Comparison of ENCODE assay signal across 8 cellular contexts in genomic region chr2:3536682-3537632, GRCh38. TPM values are rescaled to one million over a fixed set of nuclear protein-coding genes. Genes with fewer than 3 reads are reported as not detected.
DNase-seq lines count a peak whose midpoint lies in the region; ATAC-seq and TF ChIP-seq lines count a peak whose summit lies in the region.

No MANE protein-coding gene starts in this region.

- no peak for DNase-seq in GM12864 (ENCODE audit: low read depth)
- DNase-seq in WTC11 (ENCODE audit: low spot score), result peak; percentile 68
- DNase-seq in foreskin melanocyte, result peak; percentile 54
- no peak for DNase-seq in prostate gland (ENCODE audit: low spot score)
- DNase-seq in DMS79 treated with DMSO at 0.1 percent for 48 hours (lab: John Stamatoyannopoulos, UW), result no peak

- no peaks in the 10 kb centered on the region for H3K36me3 ChIP-seq in prostate gland

- H3K27me3 ChIP-seq in prostate gland (replicated peaks; ENCODE audit: insufficient read depth), result no peaks in the 10 kb centered on the region

- H3K27me3 Mint-ChIP-seq in WTC11 (ENCODE audit: low read depth), result no peaks in the 10 kb centered on the region

- H3K9me3 ChIP-seq in prostate gland, result no peaks in the 10 kb centered on the region

- H3K27ac ChIP-seq in prostate gland, result peak overlapping the region; percentile 73 to 76

- no peak for TF ChIP-seq POLR2A in prostate gland (IDR thresholded peaks at IDR 0.05)

- H3K9me3 Mint-ChIP-seq in WTC11, result no peaks in the 10 kb centered on the region

- intact Hi-C loops in prostate gland (cut with DNase I), result no loop called here

- POLR2A ChIA-PET in WTC11 (lab: Charles Lee), result interaction anchor here (0.8 kb wide), 1 partner anchor 22 kb away, joined by 3 read pairs; no protein-coding TSS in a partner anchor

- peaks cover 12% of the 10 kb centered on the region for H3K4me1 ChIP-seq in prostate gland (replicated peaks)

- H3K4me3 Mint-ChIP-seq in WTC11, result no peak overlapping the region

- no peak overlapping the region for H3K4me3 ChIP-seq in GM12864 (ENCODE audit: low read depth, low read length)
- H3K4me3 ChIP-seq in prostate gland, result peak overlapping the region in 1 of 2 donors; percentile 8

- 77% methylated on average over 16 of the region's 16 CpGs for WGBS in prostate gland

- H3K27ac Mint-ChIP-seq in WTC11, result peak overlapping the region; percentile 81; the same call in 1 of the 2 replicates

- CTCF ChIA-PET in WTC11 (lab: Charles Lee), result interaction anchor here (0.6 to 1.1 kb wide), 3 partner anchors 13 to 58 kb away, joined by 3 to 4 read pairs (median 3); partner anchors contain the start of gene COLEC11

- peak; percentile 58 for ATAC-seq in HG03521 (IDR thresholded peaks at IDR 0.05; ENCODE audit: unreplicated experiment)
- peak; percentile 94 for ATAC-seq in WTC11
- no peak for ATAC-seq in GM21390 (IDR thresholded peaks at IDR 0.05; ENCODE audit: unreplicated experiment)
- no peak for ATAC-seq in GM18870 (IDR thresholded peaks at IDR 0.05; ENCODE audit: unreplicated experiment)

- peaks cover 10% of the 10 kb centered on the region for H3K4me1 Mint-ChIP-seq in WTC11

- peak; percentile 27 for TF ChIP-seq CTCF in GM12864 (IDR thresholded peaks at IDR 0.05; ENCODE audit: low read depth, low read length, missing control alignments)
- TF ChIP-seq CTCF in WTC11 (IDR thresholded peaks at IDR 0.05), result 0 out of 2 replicates have a peak, but pooled peaks have one; percentile 10
- TF ChIP-seq CTCF in prostate gland (IDR thresholded peaks at IDR 0.05), result no peak

- H3K36me3 Mint-ChIP-seq in WTC11, result peaks cover 18% of the 10 kb centered on the region

TF ChIP-seq in WTC11, 78 proteins besides CTCF, POLR2A, EP300 and RAD21 (continues in another document):
- TF ChIP-seq CREM (CRISPR knock-in tag; IDR thresholded peaks at IDR 0.05) (no peak), ATF6 (CRISPR knock-in tag; IDR thresholded peaks at IDR 0.05) (no peak), RORB (CRISPR knock-in tag; IDR thresholded peaks at IDR 0.05) (no peak), ZNF396 (CRISPR knock-in tag; IDR thresholded peaks at IDR 0.05; ENCODE audit: borderline replicate concordance) (no peak), PRDM15 (CRISPR knock-in tag; IDR thresholded peaks at IDR 0.05) (no peak), NR2C2 (CRISPR knock-in tag; IDR thresholded peaks at IDR 0.05) (no peak), ZNF532 (CRISPR knock-in tag; IDR thresholded peaks at IDR 0.05; ENCODE audit: borderline replicate concordance) (no peak), ATF1 (CRISPR knock-in tag; IDR thresholded peaks at IDR 0.05) (no peak), ZNF281 (CRISPR knock-in tag; IDR thresholded peaks at IDR 0.05) (no peak), FOXP1 (CRISPR knock-in tag; IDR thresholded peaks at IDR 0.05; ENCODE audit: borderline replicate concordance) (no peak)

RNA-seq across cellular contexts. Expression of gene ADI1, which starts 17.6 kb away (rescaled TPM):
- total RNA-seq in WTC11 (2021), result 20.1 to 21.4 TPM (median 20.1 TPM) in 3 replicates
- 100 to 1,000 TPM in 1 of 2 donors, 10 to 100 TPM in 1; 81.7 to 270 TPM for total RNA-seq in prostate gland

RNA-seq across cellular contexts. Expression of gene RNASEH1, which starts 21.2 kb away (rescaled TPM):
- 34.0 to 44.4 TPM (median 38.7 TPM) in 3 replicates for total RNA-seq in WTC11 (2021)
- total RNA-seq in prostate gland, result 10 to 100 TPM; 19.1 to 31.5 TPM

RNA-seq across cellular contexts. Expression of gene RPS7, which starts 38.1 kb away (rescaled TPM):
- total RNA-seq in WTC11 (2021) (1,629 to 1,800 TPM (median 1,725 TPM) in 3 replicates), prostate gland (1,000 to 10,000 TPM; 1,200 to 3,706 TPM)

RNA-seq across cellular contexts. Expression of gene COLEC11, which starts 58.0 kb away (rescaled TPM):
- total RNA-seq in WTC11 (2021) (0.69 to 1.3 TPM (median 0.87 TPM) in 3 replicates), prostate gland (10 to 100 TPM in 1 of 2 donors, 1 to 10 TPM in 1; 2.9 to 10.5 TPM)

Comparison
In these comparisons a context has a peak if more than half of its experiments do, and no peak if none do; other contexts are left out.
1. DNase-seq: peak in WTC11 (single experiment) and foreskin melanocyte (single experiment); none in GM12864 (single experiment), prostate gland (single experiment) and DMS79 treated with DMSO at 0.1 percent for 48 hours (single experiment).
2. CTCF ChIP-seq: peak in GM12864 (single experiment) and WTC11 (single experiment); none in prostate gland (0 of 4).
3. ATAC-seq: peak in HG03521 (single experiment) and WTC11 (single experiment); none in GM21390 (single experiment) and GM18870 (single experiment).